In genomic region chr3:149037684-149038083, GRCh38 we compare ENCODE assay signal across 1 cellular context.
TF ChIP-seq lines count a peak whose summit lies in the region.

No MANE protein-coding gene starts in this region.

TF ChIP-seq in K562, 482 proteins besides CTCF, POLR2A, EP300 and RAD21:
- TF ChIP-seq MTA2 (IDR thresholded peaks at IDR 0.05; ENCODE audit: low read depth) (no peak), SLC30A9 (CRISPR knock-in tag; IDR thresholded peaks at IDR 0.05) (no peak), RBM15 (IDR thresholded peaks at IDR 0.05; ENCODE audit: insufficient read depth, low read length) (no peak), PATZ1 (CRISPR knock-in tag; IDR thresholded peaks at IDR 0.05; ENCODE audit: borderline replicate concordance) (no peak), ZBTB2 (IDR thresholded peaks at IDR 0.05) (no peak), YY1 (IDR thresholded peaks at IDR 0.05; ENCODE audit: borderline replicate concordance in 1 of 3, control insufficient read depth in 1 of 3, extremely low read depth in 1 of 3, insufficient read depth in 3 of 3, insufficient read length in 1 of 3, insufficient replicate concordance in 2 of 3, low read depth in 1 of 3, low read length in 2 of 3) (no peak), ZNF165 (CRISPR knock-in tag; IDR thresholded peaks at IDR 0.05; ENCODE audit: borderline replicate concordance) (no peak), RNF2 (IDR thresholded peaks at IDR 0.05) (no peak), E2F4 (CRISPR knock-in tag; IDR thresholded peaks at IDR 0.05; ENCODE audit: low read depth) (no peak), SMARCB1 (IDR thresholded peaks at IDR 0.05; ENCODE audit: insufficient read length, low read depth) (no peak), ATF1 (CRISPR knock-in tag; IDR thresholded peaks at IDR 0.05) (no peak), ATF1 (tag; IDR thresholded peaks at IDR 0.05) (no peak), E2F6 (IDR thresholded peaks at IDR 0.05; ENCODE audit: borderline replicate concordance in 1 of 2, extremely low read depth in 1 of 2, insufficient read depth in 1 of 2, insufficient read length in 1 of 2, low read depth in 1 of 2, low read length in 1 of 2, poor library complexity in 1 of 2, severe bottlenecking in 1 of 2) (no peak), MEIS2 (IDR thresholded peaks at IDR 0.05; ENCODE audit: partially characterized antibody) (no peak), PBX2 (CRISPR knock-in tag; IDR thresholded peaks at IDR 0.05; ENCODE audit: low read depth) (no peak), PBX2 (tag; conservative IDR thresholded peaks at IDR 0.05; ENCODE audit: low read depth) (no peak), HNRNPH1 (optimal IDR thresholded peaks at IDR 0.05; ENCODE audit: low read depth, low read length) (no peak), ESRRA (IDR thresholded peaks at IDR 0.05; ENCODE audit: borderline replicate concordance, low read depth) (no peak), THAP12 (CRISPR knock-in tag; IDR thresholded peaks at IDR 0.05) (no peak)
TF ChIP-seq in K562: peak in this region for 0.
